Comparison of ENCODE assay signal across 16 cellular contexts in the genomic region with DNA sequence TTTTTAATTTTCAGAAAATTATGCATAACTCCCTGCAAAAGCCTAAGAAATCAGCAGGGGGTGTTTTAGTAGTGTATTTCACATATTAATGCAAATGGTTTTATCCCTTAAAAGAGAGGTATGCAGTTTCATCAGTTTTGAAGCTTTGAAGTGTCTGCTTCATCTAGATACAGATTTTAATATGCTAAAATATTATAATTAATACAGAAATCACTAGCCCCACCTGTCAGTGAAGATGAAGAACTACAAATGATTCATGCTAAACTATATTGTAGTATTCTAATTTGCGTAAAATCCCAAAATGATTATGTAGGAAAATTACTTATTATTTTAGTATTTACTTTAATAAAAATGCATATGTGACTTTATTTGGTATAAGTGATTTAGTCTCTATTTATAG. TPM values are rescaled to one million over a fixed set of nuclear protein-coding genes. Genes with fewer than 3 reads are reported as not detected.
A peak's percentile ranks its signal among the peaks of the same experiment; 100 is the strongest.
DNase-seq lines count a peak whose midpoint lies in the region; ATAC-seq, FAIRE-seq and TF ChIP-seq lines count a peak whose summit lies in the region.
"Had no signal": no experiment of that assay in that cellular context is flagged by ENCODE, and none has a peak within 500 bp of the region (broad histone marks: within the 10 kb centered on the region; RNA-seq: fewer than 3 reads in every experiment).

No MANE protein-coding gene starts in this region.

- no peaks in the 10 kb centered on the region for H3K9me3 Mint-ChIP-seq in CD8-positive, alpha-beta T cell
- H3K9me3 Mint-ChIP-seq in activated CD4-positive, alpha-beta T cell treated with anti-CD3 and anti-CD28 coated beads for 36 hours (ENCODE audit: low read depth): no peaks in the 10 kb centered on the region
- H3K9me3 Mint-ChIP-seq: activated naive CD4-positive, alpha-beta T cell treated with anti-CD3 and anti-CD28 coated beads, Interleukin-2, amount 50 U/mL, for 24 hours; CD8-positive, alpha-beta memory T cell; stimulated activated memory B cell treated with anti-CD40 and anti-IgM and Interleukin-4, amounts not matched to agents 10 μg/mL and 1 μg/mL and 100 μg/mL, for 72 hours had no signal

- H2BK15ac ChIP-seq in mesendoderm (replicated peaks; ENCODE audit: low read depth): no peak overlapping the region

- H3K27ac ChIP-seq in CD8-positive, alpha-beta T cell (ENCODE audit: low read depth, low read length): no peak overlapping the region
- H3K27ac ChIP-seq in RWPE2 (ENCODE audit: poor library complexity, severe bottlenecking) (no peak overlapping the region), mesendoderm (ENCODE audit: low read depth, low read length) (no peak overlapping the region)
- H3K27ac ChIP-seq: pancreas had no signal

- H3K27me3 ChIP-seq in CD8-positive, alpha-beta T cell (ENCODE audit: insufficient read depth, low read length): no peaks in the 10 kb centered on the region
- H3K27me3 ChIP-seq in RWPE2 (ENCODE audit: insufficient read depth, poor library complexity, severe bottlenecking) (no peaks in the 10 kb centered on the region), mesendoderm (ENCODE audit: insufficient read depth, low read length, poor library complexity) (no peaks in the 10 kb centered on the region)
- H3K27me3 ChIP-seq: pancreas had no signal

- H3K36me3 Mint-ChIP-seq in CD8-positive, alpha-beta T cell: peaks cover 13% of the 10 kb centered on the region
- peaks cover 7% of the 10 kb centered on the region for H3K36me3 Mint-ChIP-seq in activated CD4-positive, alpha-beta T cell treated with anti-CD3 and anti-CD28 coated beads for 36 hours (ENCODE audit: low read depth)
- H3K36me3 Mint-ChIP-seq: stimulated activated memory B cell treated with anti-CD40 and anti-IgM and Interleukin-4, amounts not matched to agents 10 μg/mL and 1 μg/mL and 100 μg/mL, for 72 hours had no signal

- H3K9ac ChIP-seq in mesendoderm (ENCODE audit: low read length): no peak overlapping the region

- H2BK120ac ChIP-seq in mesendoderm (ENCODE audit: low read depth, low read length): no peak overlapping the region

- no peak overlapping the region for H3K18ac ChIP-seq in mesendoderm (ENCODE audit: low read length)

- no peak overlapping the region for H4K5ac ChIP-seq in mesendoderm (ENCODE audit: low read length)

- peaks cover 7% of the 10 kb centered on the region for H3K79me2 ChIP-seq in mesendoderm (ENCODE audit: control insufficient read depth, insufficient read depth, low read length)

- no CpG with 5 or more reads among the region's 1 CpG for WGBS in mesendoderm (ENCODE audit: extremely low coverage, insufficient coverage, low lambda C conversion rate)

- peaks cover 24% of the 10 kb centered on the region for H3K4me1 Mint-ChIP-seq in CD8-positive, alpha-beta T cell (ENCODE audit: low read depth)
- H3K4me1 Mint-ChIP-seq in activated CD4-positive, alpha-beta T cell treated with anti-CD3 and anti-CD28 coated beads for 36 hours: peaks cover 25% of the 10 kb centered on the region

- no peak overlapping the region for H3K4me3 Mint-ChIP-seq in CD8-positive, alpha-beta T cell
- H3K4me3 Mint-ChIP-seq in activated CD4-positive, alpha-beta T cell treated with anti-CD3 and anti-CD28 coated beads for 36 hours: no peak overlapping the region
- H3K4me3 Mint-ChIP-seq: activated naive CD4-positive, alpha-beta T cell treated with anti-CD3 and anti-CD28 coated beads, Interleukin-2, amount 50 U/mL, for 24 hours; stimulated activated memory B cell treated with anti-CD40 and anti-IgM and Interleukin-4, amounts not matched to agents 10 μg/mL and 1 μg/mL and 100 μg/mL, for 72 hours had no signal

- H3K79me1 ChIP-seq in mesendoderm (ENCODE audit: low read length): peaks cover 5% of the 10 kb centered on the region

- H2BK5ac ChIP-seq in mesendoderm (ENCODE audit: low read length): no peak overlapping the region

- H3K4ac ChIP-seq in mesendoderm (ENCODE audit: low read depth, low read length): no peak overlapping the region

- POLR2A ChIA-PET in CD8-positive, alpha-beta T cell (lab: Charles Lee): no interaction called here
- POLR2A ChIA-PET in activated CD4-positive, alpha-beta T cell treated with anti-CD3 and anti-CD28 coated beads for 36 hours (lab: Charles Lee): no interaction called here

- peak; percentile 45 for TF ChIP-seq CTCF in CD8-positive, alpha-beta T cell (IDR thresholded peaks at IDR 0.05)
- TF ChIP-seq CTCF in RWPE2 (IDR thresholded peaks at IDR 0.05; ENCODE audit: poor library complexity, severe bottlenecking) (peak; percentile 43), fibroblast of the aortic adventitia (IDR thresholded peaks at IDR 0.05; ENCODE audit: insufficient read depth, low read length) (peak; percentile 34)

- peak; percentile 94 for FAIRE-seq in A204.1 (lab: Jason Lieb, UNC)
- FAIRE-seq: pancreas had no signal

- no peak overlapping the region for H4K8ac ChIP-seq in mesendoderm (ENCODE audit: low read depth, low read length)

- H3K23ac ChIP-seq in mesendoderm (ENCODE audit: low read length): no peak overlapping the region

- H3K56ac ChIP-seq in mesendoderm (ENCODE audit: low read length): no peak overlapping the region

- no peak for ATAC-seq in CD8-positive, alpha-beta T cell
- no peak for ATAC-seq in RWPE2 (ENCODE audit: low read depth)
- ATAC-seq in activated CD4-positive, alpha-beta T cell treated with anti-CD3 and anti-CD28 coated beads for 36 hours: no peak
- ATAC-seq: pancreas; stimulated activated memory B cell treated with anti-CD40 and anti-IgM and Interleukin-4, amounts not matched to agents 10 μg/mL and 1 μg/mL and 100 μg/mL, for 72 hours had no signal

- CTCF ChIA-PET in CD8-positive, alpha-beta T cell (lab: Charles Lee): interaction anchor here (1.0 to 2.6 kb wide), 5 partner anchors 10 to 447 kb away, joined by 3 to 13 read pairs (median 5); no protein-coding TSS in a partner anchor
- CTCF ChIA-PET in activated CD4-positive, alpha-beta T cell treated with anti-CD3 and anti-CD28 coated beads for 36 hours (lab: Charles Lee): interaction anchor here (0.8 to 3.9 kb wide), 6 partner anchors 10 to 1918 kb away, joined by 3 to 25 read pairs (median 6); no protein-coding TSS in a partner anchor

- H3K27ac Mint-ChIP-seq in CD8-positive, alpha-beta T cell: no peak overlapping the region
- H3K27ac Mint-ChIP-seq in activated CD4-positive, alpha-beta T cell treated with anti-CD3 and anti-CD28 coated beads for 36 hours: no peak overlapping the region
- H3K27ac Mint-ChIP-seq: activated naive CD4-positive, alpha-beta T cell treated with anti-CD3 and anti-CD28 coated beads, Interleukin-2, amount 50 U/mL, for 24 hours; CD8-positive, alpha-beta memory T cell; stimulated activated memory B cell treated with anti-CD40 and anti-IgM and Interleukin-4, amounts not matched to agents 10 μg/mL and 1 μg/mL and 100 μg/mL, for 72 hours had no signal

- no peak for DNase-seq in CD8-positive, alpha-beta T cell
- DNase-seq in RWPE2 (ENCODE audit: low spot score) (no peak), fibroblast of the aortic adventitia (ENCODE audit: low read depth) (peak; percentile 14), NCI-H2107 (lab: John Stamatoyannopoulos, UW) (no peak), HuH-7.5 (ENCODE audit: low spot score) (no peak), mesendoderm (no peak)
- DNase-seq in activated CD4-positive, alpha-beta T cell treated with anti-CD3 and anti-CD28 coated beads for 36 hours: no peak
- DNase-seq: CD8-positive, alpha-beta memory T cell; pancreas; stimulated activated CD4-positive, alpha-beta T cell treated with anti-CD3 and anti-CD28 coated beads, Interleukin-1b, Interleukin-23, amount 100 ng/mL, for 48 hours; T-helper 2 cell had no signal

- H3K27me3 Mint-ChIP-seq in CD8-positive, alpha-beta T cell (ENCODE audit: low read depth): no peaks in the 10 kb centered on the region
- H3K27me3 Mint-ChIP-seq in activated CD4-positive, alpha-beta T cell treated with anti-CD3 and anti-CD28 coated beads for 36 hours: no peaks in the 10 kb centered on the region
- H3K27me3 Mint-ChIP-seq: activated naive CD4-positive, alpha-beta T cell treated with anti-CD3 and anti-CD28 coated beads, Interleukin-2, amount 50 U/mL, for 24 hours; stimulated activated memory B cell treated with anti-CD40 and anti-IgM and Interleukin-4, amounts not matched to agents 10 μg/mL and 1 μg/mL and 100 μg/mL, for 72 hours had no signal

- H3K4me3 ChIP-seq in CD8-positive, alpha-beta T cell (ENCODE audit: low read depth, low read length): no peak overlapping the region
- H3K4me3 ChIP-seq in RWPE2 (ENCODE audit: severe bottlenecking) (no peak overlapping the region), fibroblast of the aortic adventitia (ENCODE audit: low read depth, low read length) (no peak overlapping the region), mesendoderm (ENCODE audit: low read length) (no peak overlapping the region)
- H3K4me3 ChIP-seq: lung, pancreas had no signal

- H3K4me2 ChIP-seq in mesendoderm (ENCODE audit: low read length): no peak overlapping the region

- intact Hi-C loops in CD8-positive, alpha-beta T cell (cut with DNase I, micrococcal nuclease): loop anchor here in 1 of 2 experiments (2.0 to 10.0 kb wide), 5 partner anchors 140 to 1955 kb away; no protein-coding TSS in a partner anchor
- intact Hi-C loops in activated CD4-positive, alpha-beta T cell treated with anti-CD3 and anti-CD28 coated beads for 36 hours (cut with DNase I, micrococcal nuclease): loop anchor here (10.0 kb wide), 2 partner anchors 1072 to 1468 kb away; no protein-coding TSS in a partner anchor

- peaks cover 4% of the 10 kb centered on the region for H3K4me1 ChIP-seq in CD8-positive, alpha-beta T cell (ENCODE audit: insufficient read depth, low read length)
- H3K4me1 ChIP-seq in RWPE2 (ENCODE audit: insufficient read depth, poor library complexity, severe bottlenecking) (no peaks in the 10 kb centered on the region), mesendoderm (ENCODE audit: control insufficient read depth, low read depth, low read length) (no peaks in the 10 kb centered on the region)

- H2AK5ac ChIP-seq in mesendoderm (ENCODE audit: low read length): no peak overlapping the region

- no peaks in the 10 kb centered on the region for H3K9me3 ChIP-seq in CD8-positive, alpha-beta T cell (ENCODE audit: low read length)
- H3K9me3 ChIP-seq in RWPE2 (ENCODE audit: severe bottlenecking): no peaks in the 10 kb centered on the region
- H3K9me3 ChIP-seq: pancreas had no signal

- H3K36me3 ChIP-seq in CD8-positive, alpha-beta T cell (ENCODE audit: insufficient read depth, low read length): no peaks in the 10 kb centered on the region
- H3K36me3 ChIP-seq in RWPE2 (ENCODE audit: low read depth) (peaks cover 8% of the 10 kb centered on the region; the same call in 1 of the 2 replicates), mesendoderm (ENCODE audit: control insufficient read depth, insufficient read depth, low read length) (no peaks in the 10 kb centered on the region)
- H3K36me3 ChIP-seq: pancreas had no signal

RNA-seq across cellular contexts. Expression of gene TFB1M, which starts 2.9 kb away (rescaled TPM):
- total RNA-seq in CD8-positive, alpha-beta T cell: 1 to 10 TPM; 6.3 to 7.9 TPM
- 20.0 and 22.6 TPM in 2 replicates for total RNA-seq in fibroblast of the aortic adventitia (ENCODE audit: low replicate concordance)
- total RNA-seq in activated CD4-positive, alpha-beta T cell treated with anti-CD3 and anti-CD28 coated beads for 36 hours: 10 to 100 TPM; 45.5 to 56.4 TPM
- polyA plus RNA-seq in mesendoderm (2013, experiment 1 of 2): 35.6 TPM
- polyA plus RNA-seq in mesendoderm (2013, experiment 2 of 2): 35.3 TPM

RNA-seq across cellular contexts. Expression of gene CLDN20, which starts 53.4 kb away (rescaled TPM):
- not detected for total RNA-seq in CD8-positive, alpha-beta T cell
- not detected in 2 replicates for total RNA-seq in fibroblast of the aortic adventitia (ENCODE audit: low replicate concordance)
- total RNA-seq in activated CD4-positive, alpha-beta T cell treated with anti-CD3 and anti-CD28 coated beads for 36 hours: not detected
- polyA plus RNA-seq in mesendoderm (2013, experiment 1 of 2): not detected
- not detected for polyA plus RNA-seq in mesendoderm (2013, experiment 2 of 2)
- total RNA-seq: CD8-positive, alpha-beta memory T cell; dermis microvascular lymphatic vessel endothelial cell; lung; pancreas had no signal
- polyA plus RNA-seq: CD8-positive, alpha-beta memory T cell; lung had no signal
